In genomic region chr1:86194491-86195034, GRCh38 we compare ENCODE assay signal across 16 cellular contexts. TPM values are rescaled to one million over a fixed set of nuclear protein-coding genes. Genes with fewer than 3 reads are reported as not detected.
"Had no signal": no experiment of that assay in that cellular context is flagged by ENCODE, and none has a peak within 500 bp of the region (broad histone marks: within the 10 kb centered on the region; RNA-seq: fewer than 3 reads in every experiment).

No MANE protein-coding gene starts in this region.

- H3K36me3 ChIP-seq: gastroesophageal sphincter, lower lobe of right lung, prostate gland had no signal

- DNase-seq: activated CD4-positive, alpha-beta T cell treated with anti-CD3 and anti-CD28 coated beads for 4 hours; activated naive CD4-positive, alpha-beta T cell treated with anti-CD3 and anti-CD28 coated beads for 36 hours; hippocampal formation; lower lobe of right lung; mucosa of descending colon; natural killer cell; occipital lobe; stimulated activated CD4-positive, alpha-beta T cell treated with anti-CD3 and anti-CD28 coated beads, Interleukin-4, amount 100 ng/mL, for 1 hour; T-helper 1 cell; testis had no signal

- H3K4me3 Mint-ChIP-seq: activated naive CD4-positive, alpha-beta T cell treated with anti-CD3 and anti-CD28 coated beads for 36 hours; activated T-helper 17 cell treated with anti-CD3 and anti-CD28 coated beads, Interleukin-2, amount 50 U/mL, for 72 hours; natural killer cell; stimulated activated naive CD8-positive, alpha-beta T cell treated with anti-CD3 and anti-CD28 coated beads, Interleukin-15, Interleukin-2, amounts not matched to agents 100 ng/mL and 50 ng/mL, for 24 hours had no signal

- H3K36me3 Mint-ChIP-seq: natural killer cell had no signal

- H3K9me3 Mint-ChIP-seq: activated naive CD4-positive, alpha-beta T cell treated with anti-CD3 and anti-CD28 coated beads for 36 hours had no signal

- H3K27ac ChIP-seq: lower lobe of right lung, prostate gland, SK-N-MC, testis had no signal

- H3K4me3 ChIP-seq: gastroesophageal sphincter, lower lobe of right lung, mucosa of descending colon, prostate gland, SK-N-MC, testis had no signal

- H3K9me3 ChIP-seq: gastroesophageal sphincter, lower lobe of right lung, mucosa of descending colon, prostate gland, testis had no signal

- H3K27me3 ChIP-seq: gastroesophageal sphincter, testis had no signal

- H3K4me1 ChIP-seq: lower lobe of right lung, prostate gland, testis had no signal

- H3K4me1 Mint-ChIP-seq: activated T-helper 17 cell treated with anti-CD3 and anti-CD28 coated beads, Interleukin-2, amount 50 U/mL, for 72 hours; natural killer cell had no signal

- H3K27me3 Mint-ChIP-seq: stimulated activated naive CD8-positive, alpha-beta T cell treated with anti-CD3 and anti-CD28 coated beads, Interleukin-15, Interleukin-2, amounts not matched to agents 100 ng/mL and 50 ng/mL, for 24 hours had no signal

- H3K27ac Mint-ChIP-seq: activated naive CD4-positive, alpha-beta T cell treated with anti-CD3 and anti-CD28 coated beads for 36 hours; activated T-helper 17 cell treated with anti-CD3 and anti-CD28 coated beads, Interleukin-2, amount 50 U/mL, for 72 hours; natural killer cell; stimulated activated naive CD8-positive, alpha-beta T cell treated with anti-CD3 and anti-CD28 coated beads, Interleukin-15, Interleukin-2, amounts not matched to agents 100 ng/mL and 50 ng/mL, for 24 hours had no signal

RNA-seq across cellular contexts. Expression of gene COL24A1, which starts 38.0 kb away (rescaled TPM):
- total RNA-seq: activated naive CD4-positive, alpha-beta T cell treated with anti-CD3 and anti-CD28 coated beads for 36 hours; activated T-helper 17 cell treated with anti-CD3 and anti-CD28 coated beads, Interleukin-2, amount 50 U/mL, for 72 hours; endothelial cell of umbilical vein had no signal
